ENCODE assay signal across 20 cellular contexts in genomic region chr4:91984466-91984865, GRCh38.
DNase-seq lines count a peak whose midpoint lies in the region; ATAC-seq, FAIRE-seq and TF ChIP-seq lines count a peak whose summit lies in the region.
"Had no signal": no experiment of that assay in that cellular context is flagged by ENCODE, and none has a peak within 500 bp of the region (broad histone marks: within the 10 kb centered on the region; RNA-seq: fewer than 3 reads in every experiment).

No MANE protein-coding gene starts in this region.

- TF ChIP-seq CTCF in astrocyte (IDR thresholded peaks at IDR 0.05; ENCODE audit: insufficient read depth, low read depth, low read length) (no peak), psoas muscle (IDR thresholded peaks at IDR 0.05) (no peak)

- H3K27ac Mint-ChIP-seq in astrocyte (ENCODE audit: unreplicated experiment) = no peak overlapping the region
- H3K27ac Mint-ChIP-seq: CD4-positive, alpha-beta memory T cell; HFFc6 had no signal

- no peaks in the 10 kb centered on the region for H3K4me1 Mint-ChIP-seq in astrocyte (ENCODE audit: low read depth, unreplicated experiment)
- H3K4me1 Mint-ChIP-seq: CD4-positive, alpha-beta memory T cell had no signal

- H4K20me1 ChIP-seq in astrocyte (ENCODE audit: insufficient read depth, low read length) = no peaks in the 10 kb centered on the region

- H3K27ac ChIP-seq in astrocyte (ENCODE audit: low read depth, low read length) = no peak overlapping the region
- H3K27ac ChIP-seq in psoas muscle = no peak overlapping the region

- no peak overlapping the region for H3K9ac ChIP-seq in astrocyte (ENCODE audit: low read length)

- no peak overlapping the region for H2AFZ ChIP-seq in astrocyte (ENCODE audit: low read depth, low read length)

- intact Hi-C loops in psoas muscle (cut with DNase I) = no loop called here

- H3K4me2 ChIP-seq in astrocyte (ENCODE audit: low read length) = no peak overlapping the region

- H3K36me3 ChIP-seq in astrocyte (ENCODE audit: insufficient read depth, low read length) (no peaks in the 10 kb centered on the region), psoas muscle (ENCODE audit: insufficient read depth in 1 of 2, low read depth in 1 of 2) (no peaks in the 10 kb centered on the region)
- H3K36me3 ChIP-seq: HAP-1 had no signal

- no peak overlapping the region for H3K4me3 Mint-ChIP-seq in astrocyte (ENCODE audit: unreplicated experiment)
- H3K4me3 Mint-ChIP-seq: CD4-positive, alpha-beta memory T cell; HFFc6 had no signal

- no peaks in the 10 kb centered on the region for H3K9me3 ChIP-seq in astrocyte (ENCODE audit: insufficient read depth, low read depth, low read length)
- H3K9me3 ChIP-seq in psoas muscle = no peaks in the 10 kb centered on the region
- H3K9me3 ChIP-seq: HAP-1 had no signal

- no peaks in the 10 kb centered on the region for H3K79me2 ChIP-seq in astrocyte (ENCODE audit: insufficient read depth, low read length)

- no peak for ATAC-seq in psoas muscle
- ATAC-seq in HG02678 (IDR thresholded peaks at IDR 0.05; ENCODE audit: unreplicated experiment) = no peak

- DNase-seq in LHCN-M2 (ENCODE audit: low read depth) (peak; percentile 5), RCC 7860 (ENCODE audit: low spot score) (peak; percentile 15), astrocyte (ENCODE audit: low read depth) (peak; percentile 6), hepatic stellate cell (ENCODE audit: low spot score) (no peak), psoas muscle (no peak), SK-N-DZ (ENCODE audit: low spot score) (no peak)
- DNase-seq: 8988T; C1 segment of cervical spinal cord; Calu3; CD4-positive, alpha-beta memory T cell; COR-L47; DMS153; DND-41; GOT3; HFFc6 had no signal

- no peaks in the 10 kb centered on the region for H3K27me3 ChIP-seq in astrocyte (ENCODE audit: insufficient read depth, low read length)
- no peaks in the 10 kb centered on the region for H3K27me3 ChIP-seq in psoas muscle (ENCODE audit: insufficient read depth in 3 of 3, low read length in 2 of 3)

- H3K36me3 Mint-ChIP-seq in astrocyte (ENCODE audit: low read depth, unreplicated experiment) = no peaks in the 10 kb centered on the region
- H3K36me3 Mint-ChIP-seq: CD4-positive, alpha-beta memory T cell had no signal

- WGBS in psoas muscle, 3 donors = 77 to 83% (median 81%) methylated on average over 5 of the region's 5 CpGs

- H3K4me1 ChIP-seq in astrocyte (ENCODE audit: insufficient read depth, low read length) (no peaks in the 10 kb centered on the region), psoas muscle (no peaks in the 10 kb centered on the region)
- H3K4me1 ChIP-seq: HAP-1 had no signal

- no peaks in the 10 kb centered on the region for H3K27me3 Mint-ChIP-seq in astrocyte (ENCODE audit: low read depth, unreplicated experiment)
- H3K27me3 Mint-ChIP-seq: CD4-positive, alpha-beta memory T cell had no signal

- no peaks in the 10 kb centered on the region for H3K9me3 Mint-ChIP-seq in astrocyte (ENCODE audit: unreplicated experiment)

- H3K4me3 ChIP-seq in astrocyte (ENCODE audit: insufficient read depth, low read depth, low read length) (no peak overlapping the region), psoas muscle (no peak overlapping the region)
- H3K4me3 ChIP-seq: HAP-1 had no signal

- peak; percentile 84 for FAIRE-seq in RCC 7860 (lab: Jason Lieb, UNC)
- no peak for FAIRE-seq in astrocyte (lab: Jason Lieb, UNC)
- FAIRE-seq: G401.6, GM12892, H54 had no signal

Comparison
In these comparisons a context has a peak if more than half of its experiments do, and no peak if none do; other contexts are left out.
1. DNase-seq: peak in LHCN-M2 (single experiment), RCC 7860 (single experiment) and astrocyte (single experiment); none in hepatic stellate cell (single experiment), psoas muscle (0 of 2) and SK-N-DZ (single experiment).